9 cellular contexts compared by ENCODE assay signal in genomic region chr14:99552021-99552553, GRCh38.
"Had no signal": no experiment of that assay in that cellular context is flagged by ENCODE, and none has a peak within 500 bp of the region (broad histone marks: within the 10 kb centered on the region; RNA-seq: fewer than 3 reads in every experiment).

No MANE protein-coding gene starts in this region.

- H3K27ac ChIP-seq: cardiac muscle cell, foreskin keratinocyte had no signal

- H3K9me3 ChIP-seq: SK-N-SH had no signal

- DNase-seq: activated CD4-positive, alpha-beta T cell treated with anti-CD3 and anti-CD28 coated beads for 48 hours; activated CD8-positive, alpha-beta memory T cell treated with anti-CD3 and anti-CD28 coated beads, Interleukin-2, amount 50 U/mL, for 48 hours; activated CD8-positive, alpha-beta T cell treated with anti-CD3 and anti-CD28 coated beads, Interleukin-2, amount 10 ng/mL, durations not matched to agents 7 days and 5 days; foreskin keratinocyte; naive thymus-derived CD8-positive, alpha-beta T cell; occipital lobe; SK-N-SH; stimulated activated CD4-positive, alpha-beta T cell treated with anti-CD3 and anti-CD28 coated beads, Interleukin-4, amount 100 ng/mL, for 4 hours had no signal

- H3K27me3 ChIP-seq: cardiac muscle cell, foreskin keratinocyte had no signal

- H3K4me3 ChIP-seq: cardiac muscle cell had no signal

- H3K4me1 ChIP-seq: foreskin keratinocyte had no signal

- H3K36me3 ChIP-seq: cardiac muscle cell had no signal

- ATAC-seq: activated CD8-positive, alpha-beta T cell treated with anti-CD3 and anti-CD28 coated beads, Interleukin-2, amount 10 ng/mL, durations not matched to agents 7 days and 5 days; foreskin keratinocyte; naive thymus-derived CD8-positive, alpha-beta T cell had no signal
